16 cellular contexts compared by ENCODE assay signal in the genomic region with DNA sequence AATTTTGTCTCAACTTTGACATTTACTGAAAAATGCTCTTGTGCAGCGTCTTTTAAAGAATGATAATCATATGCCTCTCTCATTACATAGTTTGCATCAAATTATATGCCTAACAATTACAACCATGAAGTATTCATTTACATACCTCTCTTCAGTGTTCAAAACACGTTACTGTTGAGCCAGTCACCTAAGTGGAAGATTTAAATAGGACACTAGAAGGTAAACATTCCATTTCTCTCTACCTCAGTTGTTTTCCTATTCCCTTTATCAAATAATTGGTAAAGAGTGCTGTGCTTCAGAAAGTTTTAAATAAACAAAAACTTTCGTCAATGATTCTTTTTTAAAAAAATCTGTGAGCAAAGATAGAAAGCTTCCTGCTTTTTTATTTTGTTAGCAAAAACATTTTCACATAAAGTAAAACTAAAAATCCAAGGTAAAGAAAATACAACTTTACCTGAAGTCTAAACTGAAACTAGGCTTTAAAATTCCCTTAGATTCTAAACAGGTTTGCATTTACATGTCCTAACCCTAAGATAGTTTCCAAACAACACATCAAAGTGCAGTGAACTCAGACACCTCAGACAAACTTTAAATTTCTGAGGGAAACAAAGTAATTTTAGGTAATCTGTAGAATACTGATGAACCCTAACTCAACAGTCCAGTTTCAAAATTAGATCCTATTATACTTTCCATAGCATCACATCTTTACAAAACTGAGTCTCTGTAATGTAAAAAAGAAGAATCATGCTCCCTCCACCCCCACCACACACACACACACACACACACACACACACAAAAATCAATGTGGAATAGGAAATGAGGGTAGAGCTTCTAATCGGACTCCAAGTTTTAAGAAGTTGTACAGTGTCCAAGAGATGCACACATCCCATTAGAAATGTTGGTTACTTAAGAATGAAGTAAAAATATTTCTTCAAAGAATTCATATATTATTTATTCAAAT. TPM values are rescaled to one million over a fixed set of nuclear protein-coding genes. Genes with fewer than 3 reads are reported as not detected.
A peak's percentile ranks its signal among the peaks of the same experiment; 100 is the strongest.
DNase-seq lines count a peak whose midpoint lies in the region; ATAC-seq, FAIRE-seq and TF ChIP-seq lines count a peak whose summit lies in the region.
"Had no signal": no experiment of that assay in that cellular context is flagged by ENCODE, and none has a peak within 500 bp of the region (broad histone marks: within the 10 kb centered on the region; RNA-seq: fewer than 3 reads in every experiment).

No MANE protein-coding gene starts in this region.

- H3K4me3 ChIP-seq in HUES48 (ENCODE audit: low read depth, low read length): no peak overlapping the region
- H3K4me3 ChIP-seq: heart right ventricle, left ventricle myocardium inferior, transverse colon had no signal

- peaks cover 49% of the 10 kb centered on the region for H3K4me1 ChIP-seq in HUES48 (ENCODE audit: control insufficient read depth, insufficient read depth, low read length)

- no peaks in the 10 kb centered on the region for H3K36me3 ChIP-seq in HUES48 (ENCODE audit: control insufficient read depth, insufficient read depth, low read length)
- H3K36me3 ChIP-seq: heart right ventricle, left ventricle myocardium inferior, transverse colon had no signal

- DNase-seq in DMS53 (lab: John Stamatoyannopoulos, UW) (peak; percentile 34), DMS53 treated with DMSO at 0.1 percent for 48 hours (lab: John Stamatoyannopoulos, UW; ENCODE audit: unreplicated experiment) (no peak), osteocyte (ENCODE audit: extremely low spot score, unreplicated experiment) (no peak), RCC 7860 (ENCODE audit: low spot score) (no peak), D341Med (ENCODE audit: low spot score) (no peak)
- DNase-seq: activated CD4-positive, alpha-beta T cell treated with anti-CD3 and anti-CD28 coated beads, Interleukin-2, amount 50 U/mL, for 48 hours; activated naive CD4-positive, alpha-beta T cell treated with Interleukin-2 at 50 U/mL for 16 hours; heart right ventricle; left ventricle myocardium inferior; NCI-H2171; transverse colon had no signal

- no peaks in the 10 kb centered on the region for H3K9me3 Mint-ChIP-seq in osteocyte (ENCODE audit: unreplicated experiment)
- H3K9me3 Mint-ChIP-seq: neural crest cell had no signal

- H3K9ac ChIP-seq in HUES48 (ENCODE audit: low read depth, low read length): no peak overlapping the region

- no peak for TF ChIP-seq CTCF in osteocyte (IDR thresholded peaks at IDR 0.05)

- H3K36me3 Mint-ChIP-seq in osteocyte (ENCODE audit: unreplicated experiment): peaks cover 9% of the 10 kb centered on the region

- no peaks in the 10 kb centered on the region for H3K27me3 ChIP-seq in HUES48 (ENCODE audit: control insufficient read depth, insufficient read depth, low read length)
- H3K27me3 ChIP-seq: heart right ventricle, transverse colon had no signal

- H3K27ac Mint-ChIP-seq in osteocyte (ENCODE audit: unreplicated experiment): peak overlapping the region; percentile 25

- H3K27me3 Mint-ChIP-seq in osteocyte (ENCODE audit: unreplicated experiment): no peaks in the 10 kb centered on the region

- no peaks in the 10 kb centered on the region for H3K9me3 ChIP-seq in HUES48 (ENCODE audit: control insufficient read depth, insufficient read depth, low read length)
- H3K9me3 ChIP-seq: left ventricle myocardium inferior, transverse colon had no signal

- peak overlapping the region; percentile 76 for H3K27ac ChIP-seq in HUES48 (ENCODE audit: low read depth, low read length)
- H3K27ac ChIP-seq: 22Rv1, heart right ventricle, left ventricle myocardium inferior, transverse colon had no signal

- peaks cover 56% of the 10 kb centered on the region for H3K4me1 Mint-ChIP-seq in osteocyte (ENCODE audit: unreplicated experiment)

- H3K4me3 Mint-ChIP-seq in osteocyte (ENCODE audit: unreplicated experiment): no peak overlapping the region
- H3K4me3 Mint-ChIP-seq: neural crest cell had no signal

- no peak for FAIRE-seq in RCC 7860 (lab: Jason Lieb, UNC)

- peak; percentile 24 for ATAC-seq in HG02840 (IDR thresholded peaks at IDR 0.05; ENCODE audit: low FRiP score, unreplicated experiment)
- no peak for ATAC-seq in GM21515 (IDR thresholded peaks at IDR 0.05; ENCODE audit: unreplicated experiment)
- ATAC-seq: heart right ventricle had no signal

RNA-seq across cellular contexts. Expression of gene PAWR, which starts 46.2 kb away (rescaled TPM):
- 184 and 213 TPM in 2 replicates for total RNA-seq in osteocyte
